15 cellular contexts compared by ENCODE assay signal in the genomic region with DNA sequence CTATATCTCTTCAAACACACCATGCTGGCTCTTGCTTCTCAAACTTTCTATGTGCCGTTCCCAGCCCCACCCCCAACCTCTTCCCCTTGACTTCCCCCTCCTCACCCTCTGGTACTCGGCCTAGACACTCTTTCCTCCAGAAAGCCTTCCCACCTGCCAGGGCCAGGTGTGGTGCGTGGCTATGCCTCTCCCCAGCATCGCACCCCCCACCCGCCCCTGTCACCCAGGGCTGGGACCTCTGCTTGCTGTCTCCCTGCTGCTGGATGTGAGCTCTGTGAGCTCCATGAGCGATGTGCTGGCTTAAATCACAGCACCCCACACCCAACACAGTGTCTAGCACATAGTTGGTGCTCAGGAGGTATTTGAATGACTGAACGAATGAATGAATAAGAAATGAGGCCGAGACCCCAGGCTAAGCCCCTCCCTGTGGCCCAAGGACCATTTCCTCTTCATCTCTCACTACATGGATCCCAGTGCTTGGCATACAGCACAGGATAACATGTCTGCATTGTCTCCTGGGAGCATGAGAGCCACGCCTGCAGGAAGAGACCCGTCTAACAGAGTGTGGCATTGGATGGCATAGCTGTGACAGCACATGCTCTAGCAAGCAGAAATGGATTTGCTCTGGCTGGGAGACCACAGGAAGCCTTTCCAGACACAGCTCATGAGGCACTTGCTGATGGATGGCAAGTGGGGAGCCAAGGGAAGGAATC. TPM values are rescaled to one million over a fixed set of nuclear protein-coding genes. Genes with fewer than 3 reads are reported as not detected.
DNase-seq lines count a peak whose midpoint lies in the region; ATAC-seq and TF ChIP-seq lines count a peak whose summit lies in the region.
"Had no signal": no experiment of that assay in that cellular context is flagged by ENCODE, and none has a peak within 500 bp of the region (broad histone marks: within the 10 kb centered on the region; RNA-seq: fewer than 3 reads in every experiment).

No MANE protein-coding gene starts in this region.

- H2AFZ ChIP-seq in neuronal stem cell (ENCODE audit: low read length) = no peak overlapping the region

- no peak overlapping the region for H4K91ac ChIP-seq in neuronal stem cell (ENCODE audit: low read depth, low read length, poor library complexity)

- no peaks in the 10 kb centered on the region for H3K9me3 Mint-ChIP-seq in activated CD4-positive, alpha-beta T cell treated with anti-CD3 and anti-CD28 coated beads for 36 hours (ENCODE audit: low read depth)
- H3K9me3 Mint-ChIP-seq: CD8-positive, alpha-beta T cell had no signal

- H2BK5ac ChIP-seq in neuronal stem cell (ENCODE audit: low read length) = no peak overlapping the region

- H3K27ac ChIP-seq in HEK293 (ENCODE audit: extremely low read depth, low read depth, low read length) (no peak overlapping the region), neuronal stem cell (replicated peaks; ENCODE audit: low read length) (no peak overlapping the region)

- H3K36me3 Mint-ChIP-seq in activated CD4-positive, alpha-beta T cell treated with anti-CD3 and anti-CD28 coated beads for 36 hours (ENCODE audit: low read depth) = no peaks in the 10 kb centered on the region
- H3K36me3 Mint-ChIP-seq: CD8-positive, alpha-beta T cell had no signal

- H3K36me3 ChIP-seq in HEK293 (ENCODE audit: control insufficient read depth in 2 of 2, insufficient read depth in 1 of 2, low read length in 2 of 2) = no peaks in the 10 kb centered on the region
- no peaks in the 10 kb centered on the region for H3K36me3 ChIP-seq in neuronal stem cell (replicated peaks in 1 of 2; ENCODE audit: control insufficient read depth in 2 of 2, insufficient read depth in 2 of 2, low read length in 2 of 2)

- ATAC-seq in left cardiac atrium = peak; percentile 2 to 3
- no peak for ATAC-seq in activated CD4-positive, alpha-beta T cell treated with anti-CD3 and anti-CD28 coated beads for 36 hours
- ATAC-seq: CD8-positive, alpha-beta T cell; Panc1 had no signal

- peak overlapping the region; percentile 1 for H2AK5ac ChIP-seq in neuronal stem cell (ENCODE audit: low read depth, low read length)

- peak overlapping the region; percentile 84 for H3K18ac ChIP-seq in neuronal stem cell (ENCODE audit: low read length)

- H2BK12ac ChIP-seq in neuronal stem cell (ENCODE audit: low read length) = no peak overlapping the region

- no peak overlapping the region for H3K27ac Mint-ChIP-seq in activated CD4-positive, alpha-beta T cell treated with anti-CD3 and anti-CD28 coated beads for 36 hours
- H3K27ac Mint-ChIP-seq: CD8-positive, alpha-beta T cell had no signal

- H3K4me3 ChIP-seq in HEK293 (ENCODE audit: low read depth, low read length) (no peak overlapping the region), neuronal stem cell (ENCODE audit: low read length in 2 of 2) (no peak overlapping the region)

- WGBS in neuronal stem cell (ENCODE audit: extremely low coverage in 2 of 2, insufficient read length in 2 of 2, insufficient replicate concordance in 1 of 2), 2 donors = no CpG with 5 or more reads among the region's 10 CpGs

- H3K9ac ChIP-seq in neuronal stem cell (ENCODE audit: low read depth, low read length, poor library complexity) = no peak overlapping the region

- CTCF ChIA-PET in HEK293 (lab: Yijun Ruan, JAX) = interaction anchor here (1.9 to 8.3 kb wide), 3 partner anchors 8 to 105 kb away, joined by 7 to 145 read pairs (median 8); no protein-coding TSS in a partner anchor
- CTCF ChIA-PET in activated CD4-positive, alpha-beta T cell treated with anti-CD3 and anti-CD28 coated beads for 36 hours (lab: Charles Lee) = interaction anchor here (0.7 to 5.7 kb wide), 3 partner anchors 11 to 117 kb away, joined by 3 to 23 read pairs (median 5); no protein-coding TSS in a partner anchor

- no peak overlapping the region for H3K4ac ChIP-seq in neuronal stem cell (ENCODE audit: low read length)

- H3K23ac ChIP-seq in neuronal stem cell (ENCODE audit: low read depth, low read length, poor library complexity) = no peak overlapping the region

- TF ChIP-seq CTCF in HEK293 (tag by site-specific recombination; IDR thresholded peaks at IDR 0.05) = no peak

- POLR2A ChIA-PET in HEK293 (lab: Yijun Ruan, JAX) = no interaction called here
- POLR2A ChIA-PET in activated CD4-positive, alpha-beta T cell treated with anti-CD3 and anti-CD28 coated beads for 36 hours (lab: Charles Lee) = no interaction called here

- peaks cover 4% of the 10 kb centered on the region for H3K79me1 ChIP-seq in neuronal stem cell (ENCODE audit: low read depth, low read length)

- no peaks in the 10 kb centered on the region for H3K9me3 ChIP-seq in HEK293 (ENCODE audit: control insufficient read depth, insufficient read depth, low read depth, low read length)
- H3K9me3 ChIP-seq in neuronal stem cell (replicated peaks in 1 of 2; ENCODE audit: control insufficient read depth in 2 of 2, insufficient read depth in 1 of 2, low read depth in 1 of 2, low read length in 2 of 2) = no peaks in the 10 kb centered on the region

- H2BK15ac ChIP-seq in neuronal stem cell (ENCODE audit: low read length) = no peak overlapping the region

- no peaks in the 10 kb centered on the region for H3K4me1 Mint-ChIP-seq in activated CD4-positive, alpha-beta T cell treated with anti-CD3 and anti-CD28 coated beads for 36 hours

- H2BK120ac ChIP-seq in neuronal stem cell (ENCODE audit: low read depth, low read length) = no peak overlapping the region

- intact Hi-C loops in left cardiac atrium (cut with DNase I) = no loop called here
- intact Hi-C loops in activated CD4-positive, alpha-beta T cell treated with anti-CD3 and anti-CD28 coated beads for 36 hours (cut with DNase I, micrococcal nuclease) = no loop called here

- H3K4me2 ChIP-seq in neuronal stem cell (ENCODE audit: insufficient read depth, low read length, poor library complexity, severe bottlenecking) = no peak overlapping the region

- no peak overlapping the region for H3K4me3 Mint-ChIP-seq in activated CD4-positive, alpha-beta T cell treated with anti-CD3 and anti-CD28 coated beads for 36 hours
- H3K4me3 Mint-ChIP-seq: CD8-positive, alpha-beta T cell had no signal

- H3K4me1 ChIP-seq in HEK293 (ENCODE audit: control insufficient read depth, insufficient read depth, low read length) (no peaks in the 10 kb centered on the region), neuronal stem cell (ENCODE audit: control insufficient read depth in 2 of 2, insufficient read depth in 1 of 2, low read depth in 1 of 2, low read length in 2 of 2) (peaks cover 0 to 15% of the 10 kb centered on the region in 2 donors)

- DNase-seq in NCI-H69 (lab: John Stamatoyannopoulos, UW) = peak; percentile 16
- no peak for DNase-seq in left cardiac atrium
- DNase-seq in neuronal stem cell (ENCODE audit: low spot score) = no peak
- no peak for DNase-seq in NCI-H748 treated with DMSO at 0.1 percent for 48 hours (lab: John Stamatoyannopoulos, UW)
- DNase-seq in activated CD4-positive, alpha-beta T cell treated with anti-CD3 and anti-CD28 coated beads for 36 hours = no peak
- DNase-seq in NCI-H2081 treated with DMSO at 0.1 percent for 48 hours (lab: John Stamatoyannopoulos, UW) = no peak
- DNase-seq: CD8-positive, alpha-beta T cell; Karpas-422; NCI-H2081; NCI-H774; SHP77 treated with DMSO at 0.1 percent for 48 hours had no signal

- H3K14ac ChIP-seq in neuronal stem cell (ENCODE audit: low read length) = peak overlapping the region; percentile 61

- peaks cover 0 to 18% (median 0%) of the 10 kb centered on the region in 3 experiments for H3K27me3 ChIP-seq in neuronal stem cell (ENCODE audit: control insufficient read depth in 3 of 3, insufficient read depth in 3 of 3, low read depth in 1 of 3, low read length in 3 of 3)

- peaks cover 2% of the 10 kb centered on the region for H3K27me3 Mint-ChIP-seq in activated CD4-positive, alpha-beta T cell treated with anti-CD3 and anti-CD28 coated beads for 36 hours

- H4K8ac ChIP-seq in neuronal stem cell (ENCODE audit: low read depth, low read length) = peak overlapping the region; percentile 73

TF ChIP-seq in HEK293, 187 proteins besides CTCF, POLR2A, EP300 and RAD21 (continues in another document):
- TF ChIP-seq ZNF626 (tag by site-specific recombination; IDR thresholded peaks at IDR 0.05) (no peak), HOXD13 (CRISPR knock-in tag; IDR thresholded peaks at IDR 0.05; ENCODE audit: borderline replicate concordance) (no peak), AEBP2 (tag by site-specific recombination; IDR thresholded peaks at IDR 0.05; ENCODE audit: borderline replicate concordance) (no peak), ZXDB (tag by site-specific recombination; IDR thresholded peaks at IDR 0.05) (no peak), ZBTB17 (tag by site-specific recombination; IDR thresholded peaks at IDR 0.05) (0 out of 2 replicates have a peak, but pooled peaks have one; percentile 38)
- TF ChIP-seq, protein P1, sequence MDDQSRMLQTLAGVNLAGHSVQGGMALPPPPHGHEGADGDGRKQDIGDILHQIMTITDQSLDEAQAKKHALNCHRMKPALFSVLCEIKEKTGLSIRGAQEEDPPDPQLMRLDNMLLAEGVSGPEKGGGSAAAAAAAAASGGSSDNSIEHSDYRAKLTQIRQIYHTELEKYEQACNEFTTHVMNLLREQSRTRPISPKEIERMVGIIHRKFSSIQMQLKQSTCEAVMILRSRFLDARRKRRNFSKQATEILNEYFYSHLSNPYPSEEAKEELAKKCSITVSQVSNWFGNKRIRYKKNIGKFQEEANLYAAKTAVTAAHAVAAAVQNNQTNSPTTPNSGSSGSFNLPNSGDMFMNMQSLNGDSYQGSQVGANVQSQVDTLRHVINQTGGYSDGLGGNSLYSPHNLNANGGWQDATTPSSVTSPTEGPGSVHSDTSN (CRISPR knock-in tag; IDR thresholded peaks at IDR 0.05) = no peak

RNA-seq across cellular contexts. Expression of gene TNNT2, which starts 19.7 kb away (rescaled TPM):
- 1,000 to 10,000 TPM; 4,860 to 5,317 TPM for total RNA-seq in left cardiac atrium
- 8.6 TPM for polyA plus RNA-seq in neuronal stem cell (2013, experiment 1 of 2)
- 10.2 TPM for polyA plus RNA-seq in neuronal stem cell (2013, experiment 2 of 2)
- not detected for total RNA-seq in activated CD4-positive, alpha-beta T cell treated with anti-CD3 and anti-CD28 coated beads for 36 hours
- total RNA-seq: CD8-positive, alpha-beta T cell; H4 had no signal
- polyA plus RNA-seq: BJ had no signal

RNA-seq across cellular contexts. Expression of gene LAD1, which starts 41.3 kb away (rescaled TPM):
- total RNA-seq in left cardiac atrium = 1 to 10 TPM; 1.3 to 1.4 TPM
- polyA plus RNA-seq in neuronal stem cell (2013, experiment 1 of 2) = 0.86 TPM
- polyA plus RNA-seq in neuronal stem cell (2013, experiment 2 of 2) = 0.86 TPM
- total RNA-seq in activated CD4-positive, alpha-beta T cell treated with anti-CD3 and anti-CD28 coated beads for 36 hours = not detected
- total RNA-seq: CD8-positive, alpha-beta T cell; H4 had no signal
- polyA plus RNA-seq: BJ had no signal

Comparison
In these comparisons a context has a peak if more than half of its experiments do, and no peak if none do; other contexts are left out.
1. RNA of gene TNNT2, which starts 19.7 kb away (total RNA-seq): 4,860 to 5,317 TPM in left cardiac atrium; not detected in activated CD4-positive, alpha-beta T cell treated with anti-CD3 and anti-CD28 coated beads for 36 hours; every median in the first group is over 1,000 times any median in the second.